1 cellular context compared by ENCODE assay signal in genomic region chr19:43774103-43774939, GRCh38.
TF ChIP-seq lines count a peak whose summit lies in the region.

No MANE protein-coding gene starts in this region.

TF ChIP-seq in H1, 55 proteins besides CTCF, POLR2A, EP300 and RAD21:
- TF ChIP-seq FOSL1 (IDR thresholded peaks at IDR 0.05; ENCODE audit: insufficient read depth, low read depth, low read length) = no peak
- TF ChIP-seq HDAC2 (IDR thresholded peaks at IDR 0.05; ENCODE audit: borderline replicate concordance in 1 of 2, low read depth in 2 of 2, low read length in 2 of 2) = no peak
- peak; percentile 94 for TF ChIP-seq KDM4A (IDR thresholded peaks at IDR 0.05; ENCODE audit: low read depth, low read length, severe bottlenecking)
- no peak for TF ChIP-seq YY1 (IDR thresholded peaks at IDR 0.05; ENCODE audit: low read depth, low read length)
- TF ChIP-seq SIRT6 (IDR thresholded peaks at IDR 0.05; ENCODE audit: low read length) = no peak
- TF ChIP-seq ZNF274 (IDR thresholded peaks at IDR 0.05; ENCODE audit: borderline replicate concordance, extremely low read depth, low read length) = no peak
- TF ChIP-seq NANOG (IDR thresholded peaks at IDR 0.05; ENCODE audit: insufficient read depth, low read depth, low read length, poor library complexity, severe bottlenecking) = peak; percentile 69
- peak; percentile 57 for TF ChIP-seq ASH2L (IDR thresholded peaks at IDR 0.05; ENCODE audit: low read length)
- TF ChIP-seq CREB1 (IDR thresholded peaks at IDR 0.05) = peak; percentile 26; the same call in 1 of the 2 replicates
- TF ChIP-seq TEAD4 (IDR thresholded peaks at IDR 0.05; ENCODE audit: low read depth, low read length) = no peak
- peak; percentile 43; the same call in 1 of the 2 replicates for TF ChIP-seq EGR1 (IDR thresholded peaks at IDR 0.05; ENCODE audit: borderline replicate concordance, low read depth, low read length)
- 0 out of 4 replicates have a peak, but pooled peaks of 1 of the 2 experiments have one; percentile 51 for TF ChIP-seq SIN3A (conservative IDR thresholded peaks at IDR 0.05 in 1 of 2, IDR thresholded peaks at IDR 0.05 in 1 of 2; ENCODE audit: low read depth in 1 of 2, low read length in 2 of 2)
- no peak for TF ChIP-seq SIX5 (IDR thresholded peaks at IDR 0.05; ENCODE audit: low read depth, low read length)
- TF ChIP-seq SP1 (IDR thresholded peaks at IDR 0.05; ENCODE audit: low read depth, low read length) = 0 out of 2 replicates have a peak, but pooled peaks have one; percentile 10
- TF ChIP-seq GABPA (IDR thresholded peaks at IDR 0.05; ENCODE audit: borderline replicate concordance, insufficient read depth, low read length) = 0 out of 2 replicates have a peak, but pooled peaks have one; percentile 39
- TF ChIP-seq SP4 (IDR thresholded peaks at IDR 0.05; ENCODE audit: low read length) = no peak; the same call in 1 of the 2 replicates
- TF ChIP-seq EZH2 (IDR thresholded peaks at IDR 0.05; ENCODE audit: low read depth, low read length, severe bottlenecking) = peak; percentile 30
- 0 out of 2 replicates have a peak, but pooled peaks have one; percentile 54 for TF ChIP-seq TCF12 (IDR thresholded peaks at IDR 0.05; ENCODE audit: low read depth, low read length)
- peak; percentile 87 for TF ChIP-seq MAX (IDR thresholded peaks at IDR 0.05)
- peak; percentile 73; the same call in 1 of the 2 replicates for TF ChIP-seq E2F6 (IDR thresholded peaks at IDR 0.05)
- TF ChIP-seq TAF1 (IDR thresholded peaks at IDR 0.05; ENCODE audit: low read depth, low read length) = 0 out of 2 replicates have a peak, but pooled peaks have one; percentile 16
- TF ChIP-seq SUZ12 (IDR thresholded peaks at IDR 0.05; ENCODE audit: low read length) = peak; percentile 53
- TF ChIP-seq CBX5 (IDR thresholded peaks at IDR 0.05; ENCODE audit: low read depth, low read length) = no peak
- peak; percentile 98 for TF ChIP-seq RXRA (IDR thresholded peaks at IDR 0.05; ENCODE audit: insufficient read depth, low read depth, low read length)
- no peak for TF ChIP-seq SP2 (IDR thresholded peaks at IDR 0.05; ENCODE audit: low read length)
- TF ChIP-seq RBBP5 (IDR thresholded peaks at IDR 0.05; ENCODE audit: borderline replicate concordance, low read depth, low read length) = peak; percentile 73; the same call in 1 of the 2 replicates
- TF ChIP-seq BRCA1 (IDR thresholded peaks at IDR 0.05; ENCODE audit: low read depth, low read length) = no peak
